8 cellular contexts compared by ENCODE assay signal in the genomic region with DNA sequence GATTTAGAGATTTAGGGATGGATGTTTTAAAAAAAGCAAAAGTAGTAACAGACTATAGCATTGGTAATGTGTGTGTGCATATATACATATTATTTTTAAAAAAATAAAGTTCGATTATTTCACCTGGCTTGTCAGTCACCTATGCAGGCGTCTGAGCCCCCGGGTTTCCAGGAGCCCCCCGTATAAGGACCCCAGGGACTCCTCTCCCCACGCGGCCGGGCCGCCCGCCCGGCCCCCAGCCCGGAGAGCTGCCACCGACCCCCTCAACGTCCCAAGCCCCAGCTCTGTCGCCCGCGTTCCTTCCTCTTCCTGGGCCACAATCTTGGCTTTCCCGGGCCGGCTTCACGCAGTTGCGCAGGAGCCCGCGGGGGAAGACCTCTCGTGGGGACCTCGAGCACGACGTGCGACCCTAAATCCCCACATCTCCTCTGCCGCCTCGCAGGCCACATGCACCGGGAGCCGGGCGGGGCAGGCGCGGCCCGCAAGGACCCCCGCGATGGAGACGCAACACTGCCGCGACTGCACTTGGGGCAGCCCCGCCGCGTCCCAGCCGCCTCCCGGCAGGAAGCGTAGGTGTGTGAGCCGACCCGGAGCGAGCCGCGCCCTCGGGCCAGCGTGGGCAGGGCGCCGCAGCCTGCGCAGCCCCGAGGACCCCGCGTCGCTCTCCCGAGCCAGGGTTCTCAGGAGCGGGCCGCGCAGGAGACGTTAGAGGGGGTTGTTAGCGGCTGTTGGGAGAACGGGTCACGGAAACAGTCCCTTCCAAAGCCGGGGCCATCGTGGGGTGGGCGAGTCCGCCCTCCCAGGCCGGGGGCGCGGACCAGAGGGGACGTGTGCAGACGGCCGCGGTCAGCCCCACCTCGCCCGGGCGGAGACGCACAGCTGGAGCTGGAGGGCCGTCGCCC. TPM values are rescaled to one million over a fixed set of nuclear protein-coding genes. Genes with fewer than 3 reads are reported as not detected.
A peak's percentile ranks its signal among the peaks of the same experiment; 100 is the strongest.
DNase-seq lines count a peak whose midpoint lies in the region; ATAC-seq and TF ChIP-seq lines count a peak whose summit lies in the region.

No MANE protein-coding gene starts in this region.

- no peak for ATAC-seq in HG03520 (IDR thresholded peaks at IDR 0.05; ENCODE audit: unreplicated experiment)

- peak overlapping the region; percentile 74 for H3K4me3 Mint-ChIP-seq in nephron progenitor cell

- H3K9ac ChIP-seq in endocrine pancreas (ENCODE audit: control insufficient read depth, insufficient read depth, low read length) = peak overlapping the region; percentile 20

- TF ChIP-seq CTCF in nephron progenitor cell (IDR thresholded peaks at IDR 0.05) = no peak

- peaks cover 97% of the 10 kb centered on the region for H3K27me3 Mint-ChIP-seq in nephron progenitor cell (ENCODE audit: low read depth, poor library complexity)

- no peaks in the 10 kb centered on the region for H3K36me3 ChIP-seq in endocrine pancreas (ENCODE audit: control insufficient read depth, insufficient read depth, low read length)

- no peak overlapping the region for H3K27ac Mint-ChIP-seq in nephron progenitor cell

- DNase-seq in NCI-H748 (lab: John Stamatoyannopoulos, UW; ENCODE audit: unreplicated experiment) (peak; percentile 86), NCI-H748 treated with DMSO at 0.1 percent for 48 hours (lab: John Stamatoyannopoulos, UW) (no peak), NCI-H69 (lab: John Stamatoyannopoulos, UW) (peak; percentile 67), nephron progenitor cell (peak; percentile 41), mucosa of gallbladder (ENCODE audit: low spot score) (no peak), SHP77 treated with DMSO at 0.1 percent for 48 hours (lab: John Stamatoyannopoulos, UW) (no peak)

- H3K4me3 ChIP-seq in endocrine pancreas (ENCODE audit: control insufficient read depth, insufficient read depth, low read length) = no peak overlapping the region

- no peaks in the 10 kb centered on the region for H3K36me3 Mint-ChIP-seq in nephron progenitor cell (ENCODE audit: low read depth)

- H3K9me3 ChIP-seq in endocrine pancreas (ENCODE audit: control insufficient read depth, low read length) = no peaks in the 10 kb centered on the region

- peaks cover 14% of the 10 kb centered on the region for H3K9me3 Mint-ChIP-seq in nephron progenitor cell

- peaks cover 3% of the 10 kb centered on the region for H3K27me3 ChIP-seq in endocrine pancreas (ENCODE audit: control insufficient read depth, insufficient read depth, low read length)

- H3K4me1 Mint-ChIP-seq in nephron progenitor cell = peaks cover 13% of the 10 kb centered on the region

- H3K4me1 ChIP-seq in endocrine pancreas (ENCODE audit: control insufficient read depth, insufficient read depth, low read length) = no peaks in the 10 kb centered on the region

RNA-seq across cellular contexts. Expression of a gene that starts 0.8 kb away (rescaled TPM):
- total RNA-seq in mucosa of gallbladder = 5.6 TPM

Comparison
In these comparisons a context has a peak if more than half of its experiments do, and no peak if none do; other contexts are left out.
1. DNase-seq: peak in NCI-H748 (single experiment), NCI-H69 (single experiment) and nephron progenitor cell (single experiment); none in NCI-H748 treated with DMSO at 0.1 percent for 48 hours (single experiment), mucosa of gallbladder (single experiment) and SHP77 treated with DMSO at 0.1 percent for 48 hours (single experiment).